Comparison of ENCODE assay signal across 8 cellular contexts in genomic region chr12:30926243-30927209, GRCh38. TPM values are rescaled to one million over a fixed set of nuclear protein-coding genes. Genes with fewer than 3 reads are reported as not detected.
DNase-seq lines count a peak whose midpoint lies in the region; ATAC-seq and TF ChIP-seq lines count a peak whose summit lies in the region.

Gene TSPAN11 (plus strand): TSS chr12:30926748. CDS start chr12:30953992, 27,244 bp downstream.

- no peaks in the 10 kb centered on the region for H3K4me1 ChIP-seq in parathyroid adenoma

- H3K4me1 Mint-ChIP-seq in T-helper 17 cell = peaks cover 5% of the 10 kb centered on the region
- H3K4me1 Mint-ChIP-seq in glutamatergic neuron (ENCODE audit: low read depth, unreplicated experiment) = peaks cover 55% of the 10 kb centered on the region

- DNase-seq in activated T-cell treated with anti-CD3 and anti-CD28 coated beads for 48 hours (ENCODE audit: low read depth) (peak; percentile 5), T-helper 17 cell (no peak), glutamatergic neuron (peak; percentile 87)
- DNase-seq in activated T-cell treated with anti-CD3 and anti-CD28 coated beads, Interleukin-2, amount 50 U/mL, for 48 hours = no peak

- TF ChIP-seq CTCF in glutamatergic neuron (IDR thresholded peaks at IDR 0.05; ENCODE audit: partially characterized antibody, unreplicated experiment) = no peak
- no peak for TF ChIP-seq CTCF in parathyroid adenoma (IDR thresholded peaks at IDR 0.05)

- H3K27me3 ChIP-seq in parathyroid adenoma (ENCODE audit: control insufficient read depth, insufficient read depth, low read length) = no peaks in the 10 kb centered on the region

- no peak within 1 kb of the TSS for H3K27ac ChIP-seq in parathyroid adenoma

- peak within 1 kb of the TSS; percentile 45 for H3K4me3 Mint-ChIP-seq in T-helper 17 cell
- H3K4me3 Mint-ChIP-seq in glutamatergic neuron (ENCODE audit: unreplicated experiment) = peak within 1 kb of the TSS; percentile 91

- H3K4me2 ChIP-seq in parathyroid adenoma (ENCODE audit: low read length) = peak within 1 kb of the TSS; percentile 55

- no peaks in the 10 kb centered on the region for H3K79me2 ChIP-seq in parathyroid adenoma

- H3K36me3 Mint-ChIP-seq in T-helper 17 cell (ENCODE audit: low read depth) (no peaks in the 10 kb centered on the region), glutamatergic neuron (ENCODE audit: unreplicated experiment) (no peaks in the 10 kb centered on the region)

- H3K9me3 ChIP-seq in T-helper 17 cell (ENCODE audit: control insufficient read depth, low read length, poor library complexity, severe bottlenecking) = no peaks in the 10 kb centered on the region
- no peaks in the 10 kb centered on the region for H3K9me3 ChIP-seq in parathyroid adenoma (ENCODE audit: control insufficient read depth, low read length)

- H3K27me3 Mint-ChIP-seq in T-helper 17 cell = peaks cover 59% of the 10 kb centered on the region
- H3K27me3 Mint-ChIP-seq in glutamatergic neuron (ENCODE audit: unreplicated experiment) = peaks cover 12% of the 10 kb centered on the region

- no peak within 1 kb of the TSS for H3K27ac Mint-ChIP-seq in T-helper 17 cell
- peak within 1 kb of the TSS; percentile 94 for H3K27ac Mint-ChIP-seq in glutamatergic neuron (ENCODE audit: unreplicated experiment)

- H2AFZ ChIP-seq in parathyroid adenoma = peak within 1 kb of the TSS; percentile 79

- H3K9ac ChIP-seq in parathyroid adenoma = no peak within 1 kb of the TSS

- ATAC-seq in T-helper 17 cell (no peak), HG02973 (IDR thresholded peaks at IDR 0.05; ENCODE audit: unreplicated experiment) (no peak), GM21737 (IDR thresholded peaks at IDR 0.05; ENCODE audit: unreplicated experiment) (no peak), GM19395 (IDR thresholded peaks at IDR 0.05; ENCODE audit: unreplicated experiment) (no peak)

- H3K4me3 ChIP-seq in parathyroid adenoma (ENCODE audit: low read depth, low read length) = no peak within 1 kb of the TSS

- H3K36me3 ChIP-seq in parathyroid adenoma (ENCODE audit: control insufficient read depth, insufficient read depth, low read length) = no peaks in the 10 kb centered on the region

- H3K9me3 Mint-ChIP-seq in glutamatergic neuron (ENCODE audit: unreplicated experiment) = peaks cover 20% of the 10 kb centered on the region

RNA-seq across cellular contexts. Expression of gene TSPAN11, which starts in this region (rescaled TPM):
- total RNA-seq in T-helper 17 cell = not detected
- 31.0 TPM for total RNA-seq in glutamatergic neuron (ENCODE audit: unreplicated experiment)

Comparison
In these comparisons a context has a peak if more than half of its experiments do, and no peak if none do; other contexts are left out.
1. RNA of gene TSPAN11 (total RNA-seq): 31.0 TPM in glutamatergic neuron (single experiment); not detected in T-helper 17 cell; every median in the first group is over 10 times any median in the second.
2. DNase-seq: peak in activated T-cell treated with anti-CD3 and anti-CD28 coated beads for 48 hours (single experiment) and glutamatergic neuron (single experiment); none in activated T-cell treated with anti-CD3 and anti-CD28 coated beads, Interleukin-2, amount 50 U/mL, for 48 hours (0 of 2) and T-helper 17 cell (0 of 3).